Comparison of ENCODE assay signal across 8 cellular contexts in the genomic region with DNA sequence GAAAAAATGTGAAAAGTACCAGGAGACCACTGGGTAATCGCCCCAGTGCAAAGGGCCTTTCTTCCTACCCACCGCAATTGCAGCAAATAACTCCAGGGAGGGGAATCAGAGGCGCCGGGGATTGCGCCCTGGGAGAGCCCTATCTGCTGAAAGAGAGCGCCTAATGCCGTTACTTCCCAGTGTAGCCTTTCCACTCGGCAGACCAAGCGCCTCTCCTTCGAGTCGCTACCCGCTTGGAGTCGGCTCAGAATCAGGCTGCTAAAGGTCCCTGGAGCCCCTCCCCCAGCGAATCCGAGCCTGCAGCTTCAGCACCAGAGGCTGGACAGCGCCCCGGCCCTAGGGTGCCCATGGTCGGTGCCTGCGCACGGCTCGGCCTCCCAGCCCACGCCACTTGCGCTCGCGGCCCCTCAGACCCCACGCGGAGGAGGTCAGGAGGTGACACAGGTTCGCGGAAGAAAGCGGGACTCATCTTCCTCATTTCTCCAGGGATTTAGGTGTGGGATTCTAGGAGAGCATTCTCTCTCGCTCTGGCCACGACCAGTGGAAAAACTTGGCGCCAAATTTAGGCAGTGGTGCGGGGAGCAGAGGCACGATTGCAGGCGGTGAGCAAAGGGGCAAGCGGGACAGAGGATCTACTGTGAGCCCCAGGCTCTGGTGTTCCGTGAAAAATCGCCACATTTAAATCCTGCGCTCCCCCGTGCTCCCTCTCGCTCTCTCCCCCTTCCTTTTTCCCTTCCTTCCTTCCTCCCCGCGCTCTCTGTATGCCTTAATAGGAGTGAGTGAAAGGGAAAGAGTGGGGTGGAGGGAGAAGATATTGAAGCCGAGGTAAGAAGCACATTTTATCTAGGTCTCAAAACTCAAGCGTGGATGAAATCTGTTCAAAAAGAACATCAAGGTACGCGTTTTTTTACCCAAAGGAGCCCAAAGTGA. TPM values are rescaled to one million over a fixed set of nuclear protein-coding genes. Genes with fewer than 3 reads are reported as not detected.
A peak's percentile ranks its signal among the peaks of the same experiment; 100 is the strongest.
DNase-seq lines count a peak whose midpoint lies in the region; ATAC-seq lines count a peak whose summit lies in the region.

No MANE protein-coding gene starts in this region.

- DNase-seq in Right ventricle myocardium inferior (ENCODE audit: missing footprints) (peak; percentile 71), cardiac septum (ENCODE audit: low spot score) (no peak), left ventricle myocardium superior (peak; percentile 78), HPDE6-E6E7 (ENCODE audit: extremely low spot score) (no peak), GM19240 (ENCODE audit: insufficient read length, low spot score) (no peak)
- peak; percentile 74 for DNase-seq in activated CD8-positive, alpha-beta memory T cell treated with anti-CD3 and anti-CD28 coated beads, Interleukin-2, amount 50 U/mL, for 48 hours
- DNase-seq in stimulated activated CD4-positive, alpha-beta T cell treated with anti-CD3 and anti-CD28 coated beads, Interleukin-12 subunit alpha, Interleukin-12 subunit beta, amount 100 ng/mL, for 4 hours, result peak; percentile 54

- intact Hi-C loops in Right ventricle myocardium inferior (cut with DNase I) (no loop called here), cardiac septum (cut with DNase I) (no loop called here), left ventricle myocardium superior (cut with micrococcal nuclease) (no loop called here)

- peak; percentile 63 for ATAC-seq in Right ventricle myocardium inferior
- ATAC-seq in left ventricle myocardium superior, result peak; percentile 92
- ATAC-seq in GM19324 (IDR thresholded peaks at IDR 0.05; ENCODE audit: low FRiP score, unreplicated experiment), result no peak

RNA-seq across cellular contexts. Expression of a gene that starts 15.4 kb away (rescaled TPM):
- total RNA-seq in Right ventricle myocardium inferior, result 12.0 TPM
- 8.7 TPM for total RNA-seq in cardiac septum
- 9.8 TPM for total RNA-seq in left ventricle myocardium superior

RNA-seq across cellular contexts. Expression of a gene that starts 33.0 kb away (rescaled TPM):
- total RNA-seq in Right ventricle myocardium inferior (1.8 TPM), cardiac septum (3.9 TPM), left ventricle myocardium superior (3.6 TPM)

RNA-seq across cellular contexts. Expression of a gene that starts 59.3 kb away (rescaled TPM):
- total RNA-seq in Right ventricle myocardium inferior, result 6.5 TPM
- total RNA-seq in cardiac septum, result 6.2 TPM
- 7.6 TPM for total RNA-seq in left ventricle myocardium superior

Comparison
In these comparisons a context has a peak if more than half of its experiments do, and no peak if none do; other contexts are left out.
1. DNase-seq: peak in Right ventricle myocardium inferior (single experiment), activated CD8-positive, alpha-beta memory T cell treated with anti-CD3 and anti-CD28 coated beads, Interleukin-2, amount 50 U/mL, for 48 hours (single experiment), left ventricle myocardium superior (single experiment) and stimulated activated CD4-positive, alpha-beta T cell treated with anti-CD3 and anti-CD28 coated beads, Interleukin-12 subunit alpha, Interleukin-12 subunit beta, amount 100 ng/mL, for 4 hours (single experiment); none in cardiac septum (single experiment), HPDE6-E6E7 (single experiment) and GM19240 (single experiment).